1 cellular context compared by ENCODE assay signal in genomic region chr1:174535207-174535606, GRCh38.
A peak's percentile ranks its signal among the peaks of the same experiment; 100 is the strongest.
TF ChIP-seq lines count a peak whose summit lies in the region.

No MANE protein-coding gene starts in this region.

TF ChIP-seq in IMR-90, 13 proteins besides CTCF, POLR2A, EP300 and RAD21:
- TF ChIP-seq, protein P1, sequence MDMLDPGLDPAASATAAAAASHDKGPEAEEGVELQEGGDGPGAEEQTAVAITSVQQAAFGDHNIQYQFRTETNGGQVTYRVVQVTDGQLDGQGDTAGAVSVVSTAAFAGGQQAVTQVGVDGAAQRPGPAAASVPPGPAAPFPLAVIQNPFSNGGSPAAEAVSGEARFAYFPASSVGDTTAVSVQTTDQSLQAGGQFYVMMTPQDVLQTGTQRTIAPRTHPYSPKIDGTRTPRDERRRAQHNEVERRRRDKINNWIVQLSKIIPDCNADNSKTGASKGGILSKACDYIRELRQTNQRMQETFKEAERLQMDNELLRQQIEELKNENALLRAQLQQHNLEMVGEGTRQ (IDR thresholded peaks at IDR 0.05; ENCODE audit: low read depth, low read length) = no peak
- peak; percentile 57; the same call in 1 of the 2 replicates for TF ChIP-seq MAFK (IDR thresholded peaks at IDR 0.05; ENCODE audit: low read depth, low read length)
TF ChIP-seq in IMR-90: peak in this region for 1.
